1 cellular context compared by ENCODE assay signal in the genomic region with DNA sequence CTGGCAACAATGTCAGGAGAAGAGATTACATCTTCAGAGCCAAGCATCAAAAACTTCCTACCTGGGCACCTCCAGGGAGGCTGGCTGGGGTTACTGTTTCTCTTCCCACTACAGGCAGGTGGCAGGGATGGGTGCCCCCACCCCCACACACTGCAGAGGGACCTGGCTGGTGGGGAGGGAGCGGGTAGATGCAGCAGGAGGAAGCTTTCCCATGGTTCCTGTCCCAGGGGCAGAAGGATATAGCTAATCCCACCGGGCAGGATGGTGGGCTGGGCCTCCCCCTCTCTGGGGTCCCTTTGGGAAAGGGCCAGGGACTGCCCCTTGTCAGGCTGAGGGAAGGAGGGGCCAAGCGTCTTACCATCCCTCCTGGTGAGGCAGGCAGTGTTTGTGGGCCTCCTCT.
TF ChIP-seq lines count a peak whose summit lies in the region.

No MANE protein-coding gene starts in this region.

TF ChIP-seq in endothelial cell of umbilical vein, 7 proteins besides CTCF, POLR2A, EP300 and RAD21:
- TF ChIP-seq GATA2 (IDR thresholded peaks at IDR 0.05; ENCODE audit: insufficient read depth, insufficient read length, low read depth, low read length), result no peak
- no peak for TF ChIP-seq FOS (IDR thresholded peaks at IDR 0.05; ENCODE audit: borderline replicate concordance, insufficient read depth, low read length)
- TF ChIP-seq, protein P1, sequence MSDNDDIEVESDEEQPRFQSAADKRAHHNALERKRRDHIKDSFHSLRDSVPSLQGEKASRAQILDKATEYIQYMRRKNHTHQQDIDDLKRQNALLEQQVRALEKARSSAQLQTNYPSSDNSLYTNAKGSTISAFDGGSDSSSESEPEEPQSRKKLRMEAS (IDR thresholded peaks at IDR 0.05; ENCODE audit: insufficient read depth, insufficient read length), result no peak
- no peak for TF ChIP-seq JUN (IDR thresholded peaks at IDR 0.05; ENCODE audit: borderline replicate concordance, insufficient read depth, insufficient read length, low read depth)
- no peak for TF ChIP-seq POLR2AphosphoS5 (IDR thresholded peaks at IDR 0.05; ENCODE audit: insufficient read depth, low read depth, low read length)
- TF ChIP-seq MYC (IDR thresholded peaks at IDR 0.05; ENCODE audit: low read depth, low read length), result no peak
- TF ChIP-seq EZH2 (IDR thresholded peaks at IDR 0.05; ENCODE audit: borderline replicate concordance, low read depth, low read length, severe bottlenecking), result no peak
TF ChIP-seq in endothelial cell of umbilical vein: peak in this region for 0.
